Comparison of ENCODE assay signal across 1 cellular context in genomic region chr11:61747389-61748285, GRCh38.
TF ChIP-seq lines count a peak whose summit lies in the region.

No MANE protein-coding gene starts in this region.

TF ChIP-seq in HepG2, 621 proteins besides CTCF, POLR2A, EP300 and RAD21 (continued from another document and continues in another):
- peak; percentile 67; the same call in 1 of the 2 replicates for TF ChIP-seq TFDP1 (CRISPR knock-in tag; IDR thresholded peaks at IDR 0.05; ENCODE audit: borderline replicate concordance)
- no peak for TF ChIP-seq ZNF432 (CRISPR knock-in tag; IDR thresholded peaks at IDR 0.05; ENCODE audit: borderline replicate concordance)
- no peak for TF ChIP-seq RNF2 (conservative IDR thresholded peaks at IDR 0.05; ENCODE audit: low read depth)
- TF ChIP-seq RNF219 (CRISPR knock-in tag; IDR thresholded peaks at IDR 0.05), result no peak
- no peak for TF ChIP-seq HNRNPH1 (optimal IDR thresholded peaks at IDR 0.05; ENCODE audit: low read depth, low read length)
- no peak for TF ChIP-seq ZNF740 (CRISPR knock-in tag; IDR thresholded peaks at IDR 0.05)
- peak; percentile 36; the same call in 1 of the 2 replicates for TF ChIP-seq ZBTB38 (CRISPR knock-in tag; IDR thresholded peaks at IDR 0.05)
- TF ChIP-seq ZNF235 (CRISPR knock-in tag; IDR thresholded peaks at IDR 0.05; ENCODE audit: borderline replicate concordance), result 0 out of 2 replicates have a peak, but pooled peaks have one; percentile 12
- peak; percentile 79; the same call in 1 of the 2 replicates for TF ChIP-seq ZNF414 (CRISPR knock-in tag; IDR thresholded peaks at IDR 0.05)
- TF ChIP-seq NR2F6 (IDR thresholded peaks at IDR 0.05), result no peak
- TF ChIP-seq NR2F6 (CRISPR knock-in tag; IDR thresholded peaks at IDR 0.05), result peak; percentile 81
- TF ChIP-seq PAWR (CRISPR knock-in tag; IDR thresholded peaks at IDR 0.05; ENCODE audit: borderline replicate concordance), result no peak
- TF ChIP-seq ELF3 (CRISPR knock-in tag; IDR thresholded peaks at IDR 0.05), result peak; percentile 68; the same call in 1 of the 2 replicates
- TF ChIP-seq ZFP91 (CRISPR knock-in tag; IDR thresholded peaks at IDR 0.05; ENCODE audit: borderline replicate concordance), result peak; percentile 76
- no peak for TF ChIP-seq ATF6 (CRISPR knock-in tag; conservative IDR thresholded peaks at IDR 0.05)
- TF ChIP-seq DR1 (CRISPR knock-in tag; IDR thresholded peaks at IDR 0.05), result no peak
- TF ChIP-seq MAX (IDR thresholded peaks at IDR 0.05), result peak; percentile 62; the same call in 1 of the 2 replicates
- TF ChIP-seq ZNF430 (CRISPR knock-in tag; IDR thresholded peaks at IDR 0.05), result 0 out of 2 replicates have a peak, but pooled peaks have one; percentile 46
- TF ChIP-seq MXD3 (CRISPR knock-in tag; IDR thresholded peaks at IDR 0.05), result 0 out of 2 replicates have a peak, but pooled peaks have one; percentile 19
- TF ChIP-seq CSRNP2 (CRISPR knock-in tag; conservative IDR thresholded peaks at IDR 0.05; ENCODE audit: low read depth), result no peak
- 0 out of 2 replicates have a peak, but pooled peaks have one; percentile 27 for TF ChIP-seq POGK (CRISPR knock-in tag; conservative IDR thresholded peaks at IDR 0.05)
- no peak for TF ChIP-seq CHD2 (IDR thresholded peaks at IDR 0.05; ENCODE audit: low read depth, low read length)
- TF ChIP-seq ARHGAP35 (CRISPR knock-in tag; IDR thresholded peaks at IDR 0.05; ENCODE audit: borderline replicate concordance), result no peak; the same call in 1 of the 2 replicates
- TF ChIP-seq FOXJ3 (CRISPR knock-in tag; IDR thresholded peaks at IDR 0.05; ENCODE audit: borderline replicate concordance), result no peak
- TF ChIP-seq ZHX1 (CRISPR knock-in tag; IDR thresholded peaks at IDR 0.05; ENCODE audit: low read depth), result 0 out of 2 replicates have a peak, but pooled peaks have one; percentile 42
- TF ChIP-seq ZNF766 (CRISPR knock-in tag; IDR thresholded peaks at IDR 0.05; ENCODE audit: borderline replicate concordance), result no peak
- TF ChIP-seq ZNF280D (CRISPR knock-in tag; IDR thresholded peaks at IDR 0.05), result peak; percentile 29; the same call in 1 of the 2 replicates
- peak; percentile 74; the same call in 1 of the 2 replicates for TF ChIP-seq ZNF614 (CRISPR knock-in tag; IDR thresholded peaks at IDR 0.05; ENCODE audit: borderline replicate concordance)
- no peak for TF ChIP-seq ZNF773 (CRISPR knock-in tag; IDR thresholded peaks at IDR 0.05; ENCODE audit: borderline replicate concordance)
- TF ChIP-seq TAF1 (CRISPR knock-in tag; IDR thresholded peaks at IDR 0.05), result no peak
- peak; percentile 56; the same call in 1 of the 2 replicates for TF ChIP-seq DMAP1 (CRISPR knock-in tag; IDR thresholded peaks at IDR 0.05)
- peak; percentile 73; the same call in 1 of the 2 replicates for TF ChIP-seq YEATS2 (CRISPR knock-in tag; IDR thresholded peaks at IDR 0.05; ENCODE audit: borderline replicate concordance)
- peak; percentile 79 for TF ChIP-seq XRCC5 (optimal IDR thresholded peaks at IDR 0.05; ENCODE audit: low read length)
- peak; percentile 76; the same call in 1 of the 2 replicates for TF ChIP-seq ZNF350 (CRISPR knock-in tag; IDR thresholded peaks at IDR 0.05; ENCODE audit: borderline replicate concordance, low read depth)
- TF ChIP-seq NR2F2 (IDR thresholded peaks at IDR 0.05; ENCODE audit: borderline replicate concordance, low read depth), result peak; percentile 13; the same call in 1 of the 2 replicates
